26 cellular contexts compared by ENCODE assay signal in the genomic region with DNA sequence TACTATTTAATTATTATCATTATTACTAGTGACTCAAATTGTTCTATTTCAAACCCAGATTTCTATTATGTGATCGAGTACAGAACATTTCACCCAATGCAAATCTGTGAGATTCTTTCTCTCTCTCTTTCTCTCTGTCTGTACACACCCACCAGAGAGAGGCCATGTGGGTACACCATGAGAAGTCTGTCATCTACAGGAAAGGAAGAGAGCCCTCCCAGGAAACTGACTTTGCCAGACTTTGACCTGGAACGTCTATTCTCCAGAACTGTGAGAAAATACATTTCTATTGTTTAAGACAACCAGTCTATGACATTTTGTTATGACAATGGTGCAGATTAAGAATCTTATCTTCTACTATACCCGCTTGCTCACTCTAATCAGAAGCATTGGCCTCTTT.
"Had no signal": no experiment of that assay in that cellular context is flagged by ENCODE, and none has a peak within 500 bp of the region (broad histone marks: within the 10 kb centered on the region; RNA-seq: fewer than 3 reads in every experiment).

No MANE protein-coding gene starts in this region.

- FAIRE-seq: colon, endometrium, frontal cortex had no signal

- H3K4me1 ChIP-seq: colonic mucosa, esophagus muscularis mucosa, esophagus squamous epithelium, foreskin keratinocyte, gastrocnemius medialis, gastroesophageal sphincter, heart left ventricle, heart right ventricle had no signal

- H3K9me3 ChIP-seq: colonic mucosa, esophagus muscularis mucosa, esophagus squamous epithelium, gastrocnemius medialis, gastroesophageal sphincter, heart right ventricle had no signal

- H3K27me3 ChIP-seq: colonic mucosa, dorsolateral prefrontal cortex, esophagus muscularis mucosa, esophagus squamous epithelium, foreskin keratinocyte, gastrocnemius medialis, gastroesophageal sphincter, heart left ventricle, heart right ventricle had no signal

- H3K36me3 ChIP-seq: colonic mucosa, esophagus muscularis mucosa, esophagus squamous epithelium, gastrocnemius medialis, gastroesophageal sphincter, heart left ventricle, heart right ventricle had no signal

- H3K4me3 ChIP-seq: colonic mucosa, coronary artery, dorsolateral prefrontal cortex, esophagus muscularis mucosa, esophagus squamous epithelium, gastrocnemius medialis, gastroesophageal sphincter, heart left ventricle, heart right ventricle had no signal

- DNase-seq: colonic mucosa; cortex of kidney; dorsolateral prefrontal cortex; effector CD4-positive, alpha-beta T cell; effector CD8-positive, alpha-beta T cell; effector memory CD4-positive, alpha-beta T cell; effector memory CD8-positive, alpha-beta T cell; endodermal cell; erythroblast; esophagus squamous epithelium; foreskin fibroblast; foreskin keratinocyte; foreskin melanocyte; gastrocnemius medialis; glutamatergic neuron; head of caudate nucleus; heart left ventricle; heart right ventricle had no signal

- H3K27ac ChIP-seq: colonic mucosa, coronary artery, dorsolateral prefrontal cortex, epithelial cell of prostate, esophagus muscularis mucosa, esophagus squamous epithelium, foreskin keratinocyte, gastrocnemius medialis, gastroesophageal sphincter, heart left ventricle, heart right ventricle had no signal

- ATAC-seq: effector memory CD8-positive, alpha-beta T cell; esophagus mucosa; foreskin keratinocyte; gastrocnemius medialis; gastroesophageal sphincter; heart left ventricle; heart right ventricle had no signal
